In genomic region chr6:140567469-140567868, GRCh38 we compare ENCODE assay signal across 23 cellular contexts.
DNase-seq lines count a peak whose midpoint lies in the region; ATAC-seq and TF ChIP-seq lines count a peak whose summit lies in the region.
"Had no signal": no experiment of that assay in that cellular context is flagged by ENCODE, and none has a peak within 500 bp of the region (broad histone marks: within the 10 kb centered on the region; RNA-seq: fewer than 3 reads in every experiment).

No MANE protein-coding gene starts in this region.

- no peak overlapping the region for H3K4me3 ChIP-seq in A673 (ENCODE audit: low read depth, low read length, poor library complexity, severe bottlenecking)
- H3K4me3 ChIP-seq in IMR-90 (ENCODE audit: insufficient read depth, low read depth, low read length), result no peak overlapping the region
- no peak overlapping the region for H3K4me3 ChIP-seq in cardiac fibroblast (replicated peaks in 1 of 2; ENCODE audit: low read depth in 2 of 2, low read length in 2 of 2)
- H3K4me3 ChIP-seq in mesendoderm (ENCODE audit: low read length), result no peak overlapping the region
- H3K4me3 ChIP-seq: HAP-1, heart left ventricle, tibial nerve had no signal

- peak overlapping the region; percentile 52; the same call in 1 of the 2 replicates for H3K4ac ChIP-seq in IMR-90 (ENCODE audit: low read depth, low read length)
- H3K4ac ChIP-seq in mesendoderm (ENCODE audit: low read depth, low read length), result no peak overlapping the region

- H2BK120ac ChIP-seq in IMR-90 (ENCODE audit: low read depth, low read length) (peak overlapping the region; percentile 89), mesendoderm (ENCODE audit: low read depth, low read length) (no peak overlapping the region)

- H3K27ac ChIP-seq in A673 (ENCODE audit: low read depth, low read length, poor library complexity, severe bottlenecking) (peak overlapping the region; percentile 15), IMR-90 (ENCODE audit: insufficient read depth, low read length) (no peak overlapping the region), mesendoderm (ENCODE audit: low read depth, low read length) (no peak overlapping the region)

- no peak for TF ChIP-seq POLR2A in IMR-90 (IDR thresholded peaks at IDR 0.05; ENCODE audit: low read depth, low read length)

- no peak for DNase-seq in A673 (ENCODE audit: low spot score)
- peak; percentile 16 for DNase-seq in IMR-90
- peak; percentile 30 to 35 for DNase-seq in cardiac fibroblast (ENCODE audit: low read depth in 2 of 2)
- peak; percentile 6 for DNase-seq in mesendoderm
- no peak for DNase-seq in head of caudate nucleus
- no peak for DNase-seq in pons (ENCODE audit: low spot score)
- DNase-seq: activated naive CD4-positive, alpha-beta T cell treated with anti-CD3 and anti-CD28 coated beads, Interleukin-2, amount 50 U/mL, for 16 hours; activated T-cell treated with anti-CD3 and anti-CD28 coated beads for 4 hours; brain microvascular endothelial cell; CD4-positive, alpha-beta T cell; DMS79; heart left ventricle; immature natural killer cell; KG1; NCI-H2029; NCI-H510A; stimulated activated CD4-positive, alpha-beta T cell treated with anti-CD3 and anti-CD28 coated beads, Interleukin-15, amount 100 ng/mL, for 24 hours; T-helper 1 cell had no signal

- H2AK9ac ChIP-seq in IMR-90 (replicated peaks; ENCODE audit: low read depth, low read length, poor library complexity), result no peak overlapping the region

- H2AFZ ChIP-seq in IMR-90 (replicated peaks; ENCODE audit: low read length, poor library complexity), result no peak overlapping the region

- peaks cover 36% of the 10 kb centered on the region for H3K4me1 ChIP-seq in A673 (ENCODE audit: insufficient read depth, low read length, poor library complexity, severe bottlenecking)
- 0 out of 2 replicates have a peak, but pooled peaks cover 1% of the 10 kb centered on the region for H3K4me1 ChIP-seq in IMR-90 (ENCODE audit: control insufficient read depth, insufficient read depth, low read length)
- H3K4me1 ChIP-seq in mesendoderm (ENCODE audit: control insufficient read depth, low read depth, low read length), result no peaks in the 10 kb centered on the region

- H4K5ac ChIP-seq in IMR-90 (ENCODE audit: low read depth, low read length), result peak overlapping the region; percentile 45; the same call in 1 of the 2 replicates
- no peak overlapping the region for H4K5ac ChIP-seq in mesendoderm (ENCODE audit: low read length)

- H3K9ac ChIP-seq in IMR-90 (ENCODE audit: low read depth, low read length), result no peak overlapping the region
- no peak overlapping the region for H3K9ac ChIP-seq in mesendoderm (ENCODE audit: low read length)

- H3K9me3 ChIP-seq in A673 (ENCODE audit: low read depth, low read length, poor library complexity, severe bottlenecking) (no peaks in the 10 kb centered on the region), IMR-90 (ENCODE audit: control insufficient read depth, insufficient read depth, low read length) (no peaks in the 10 kb centered on the region)
- H3K9me3 ChIP-seq: HAP-1, heart left ventricle, tibial nerve had no signal

- H4K20me1 ChIP-seq in IMR-90 (ENCODE audit: insufficient read depth, low read length), result no peaks in the 10 kb centered on the region

- in situ Hi-C loops in IMR-90 (cut with MboI; ENCODE audit: low sequenced_read_pairs), result no loop called here

- dilution Hi-C loops in IMR-90 (cut with HindIII; ENCODE audit: low sequenced_read_pairs, unreplicated experiment), result no loop called here

- H3K4me2 ChIP-seq in IMR-90 (ENCODE audit: low read depth, low read length), result no peak overlapping the region
- no peak overlapping the region for H3K4me2 ChIP-seq in mesendoderm (ENCODE audit: low read length)

- H3K79me1 ChIP-seq in IMR-90 (ENCODE audit: low read depth in 1 of 2, low read length in 2 of 2), result 0 out of 4 replicates have a peak, but pooled peaks cover 0 to 4% of the 10 kb centered on the region in 2 experiments
- H3K79me1 ChIP-seq in mesendoderm (ENCODE audit: low read length), result no peaks in the 10 kb centered on the region

- H3K79me2 ChIP-seq in mesendoderm (ENCODE audit: control insufficient read depth, insufficient read depth, low read length), result no peaks in the 10 kb centered on the region

- peak overlapping the region; percentile 53 for H3K14ac ChIP-seq in IMR-90 (replicated peaks; ENCODE audit: low read depth, low read length)

- H4K8ac ChIP-seq in IMR-90 (ENCODE audit: low read depth in 2 of 2, low read length in 2 of 2) (peak overlapping the region; percentile 17 to 73; a peak in 2 of 4 replicates), mesendoderm (ENCODE audit: low read depth, low read length) (no peak overlapping the region)

- H3K18ac ChIP-seq in IMR-90 (ENCODE audit: low read depth, low read length), result peak overlapping the region; percentile 37; the same call in 1 of the 2 replicates
- H3K18ac ChIP-seq in mesendoderm (ENCODE audit: low read length), result no peak overlapping the region

- BruUV-seq in A673 (replicated peaks; lab: Mats Ljungman, UMichigan), result no TSS peak
- BruUV-seq in IMR-90 (replicated peaks; lab: Mats Ljungman, UMichigan), result no TSS peak

- H3K36me3 ChIP-seq in A673 (ENCODE audit: insufficient read depth, low read length, poor library complexity, severe bottlenecking), result peaks cover 4% of the 10 kb centered on the region
- H3K36me3 ChIP-seq in IMR-90 (ENCODE audit: control insufficient read depth, insufficient read depth, low read length), result no peaks in the 10 kb centered on the region
- H3K36me3 ChIP-seq in mesendoderm (ENCODE audit: control insufficient read depth, insufficient read depth, low read length), result no peaks in the 10 kb centered on the region
- H3K36me3 ChIP-seq: brain microvascular endothelial cell, HAP-1, heart left ventricle, tibial nerve had no signal

- no CpG with 5 or more reads among the region's 2 CpGs for WGBS in IMR-90 (ENCODE audit: extremely low coverage in 2 of 2, insufficient read length in 1 of 2), 2 experiments
- no CpG with 5 or more reads among the region's 2 CpGs for WGBS in mesendoderm (ENCODE audit: extremely low coverage, insufficient coverage, low lambda C conversion rate)

- ATAC-seq in IMR-90 (ENCODE audit: low read depth) (no peak), HG03354 (IDR thresholded peaks at IDR 0.05; ENCODE audit: poor library complexity, severe bottlenecking, unreplicated experiment) (no peak), GM19324 (IDR thresholded peaks at IDR 0.05; ENCODE audit: low FRiP score, unreplicated experiment) (no peak)
- ATAC-seq: stimulated activated memory B cell treated with anti-CD40 and anti-IgM and Interleukin-4, amounts not matched to agents 10 μg/mL and 1 μg/mL and 100 μg/mL, for 72 hours had no signal

- H3K23ac ChIP-seq in IMR-90 (ENCODE audit: low read depth, low read length) (0 out of 2 replicates have a peak overlapping the region, but pooled peaks have one; percentile 5), mesendoderm (ENCODE audit: low read length) (no peak overlapping the region)

- H3K27me3 ChIP-seq in A673 (replicated peaks; ENCODE audit: insufficient read depth, low read depth, low read length, poor library complexity) (no peaks in the 10 kb centered on the region), IMR-90 (ENCODE audit: control insufficient read depth, insufficient read depth, low read length) (no peaks in the 10 kb centered on the region), mesendoderm (ENCODE audit: insufficient read depth, low read length, poor library complexity) (no peaks in the 10 kb centered on the region)
- H3K27me3 ChIP-seq: brain microvascular endothelial cell, heart left ventricle, tibial nerve had no signal

- peak overlapping the region; percentile 53; the same call in 1 of the 2 replicates for H4K91ac ChIP-seq in IMR-90 (ENCODE audit: insufficient read depth, low read depth, low read length)

- CTCF ChIA-PET in A673 (lab: Charles Lee), result interaction anchor here (0.5 kb wide), 1 partner anchor 47 kb away, joined by 6 read pairs; no protein-coding TSS in a partner anchor
- CTCF ChIA-PET in IMR-90 (lab: Yijun Ruan, JAX), result no interaction called here

- POLR2A ChIA-PET in A673 (lab: Charles Lee; ENCODE audit: low non-redundant PET), result no interaction called here
- POLR2A ChIA-PET in IMR-90 (lab: Charles Lee; ENCODE audit: unreplicated experiment), result no interaction called here

- H2BK20ac ChIP-seq in IMR-90 (ENCODE audit: low read depth, low read length), result peak overlapping the region; percentile 84

- TF ChIP-seq CTCF in A673 (conservative IDR thresholded peaks at IDR 0.05; ENCODE audit: low read depth, low read length), result no peak
- TF ChIP-seq CTCF in IMR-90 (conservative IDR thresholded peaks at IDR 0.05; ENCODE audit: low read depth, low read length), result no peak
- no peak for TF ChIP-seq CTCF in cardiac fibroblast (IDR thresholded peaks at IDR 0.05; ENCODE audit: low read depth, low read length)

- no peak for TF ChIP-seq RAD21 in IMR-90 (IDR thresholded peaks at IDR 0.05; ENCODE audit: low read length)

- H2BK15ac ChIP-seq in IMR-90 (ENCODE audit: low read depth, low read length) (peak overlapping the region; percentile 85; the same call in 2 of the 3 replicates), mesendoderm (replicated peaks; ENCODE audit: low read depth) (no peak overlapping the region)

- no peaks in the 10 kb centered on the region for H3K9me1 ChIP-seq in IMR-90 (ENCODE audit: insufficient read depth, low read length)

- peak overlapping the region; percentile 52 for H2BK5ac ChIP-seq in IMR-90 (ENCODE audit: low read depth, low read length, poor library complexity, severe bottlenecking)
- H2BK5ac ChIP-seq in mesendoderm (ENCODE audit: low read length), result no peak overlapping the region

- H3K56ac ChIP-seq in IMR-90 (ENCODE audit: extremely low read depth, insufficient read depth, low read length) (no peak overlapping the region), mesendoderm (ENCODE audit: low read length) (no peak overlapping the region)

- intact Hi-C loops in A673 (cut with micrococcal nuclease; ENCODE audit: unreplicated experiment) (loop anchor here (10.0 kb wide), 1 partner anchor 513 kb away; no protein-coding TSS in a partner anchor), IMR-90 (cut with micrococcal nuclease) (no loop called here), head of caudate nucleus (cut with DNase I) (no loop called here)

- H2AK5ac ChIP-seq in IMR-90 (ENCODE audit: low read depth, low read length) (peak overlapping the region; percentile 85), mesendoderm (ENCODE audit: low read length) (no peak overlapping the region)

TF ChIP-seq in IMR-90, 13 proteins besides CTCF, POLR2A, EP300 and RAD21:
- TF ChIP-seq RCOR1 (IDR thresholded peaks at IDR 0.05; ENCODE audit: insufficient replicate concordance, low read length) (no peak), CEBPB (IDR thresholded peaks at IDR 0.05; ENCODE audit: low read depth, low read length) (no peak), RFX5 (IDR thresholded peaks at IDR 0.05; ENCODE audit: low read depth, low read length) (no peak), MXI1 (IDR thresholded peaks at IDR 0.05; ENCODE audit: borderline replicate concordance, low read depth, low read length) (no peak), MAFK (IDR thresholded peaks at IDR 0.05; ENCODE audit: low read depth, low read length) (no peak), BHLHE40 (IDR thresholded peaks at IDR 0.05; ENCODE audit: low read depth, low read length) (no peak)

Comparison
In these comparisons a context has a peak if more than half of its experiments do, and no peak if none do; other contexts are left out.
1. DNase-seq: peak in IMR-90 (single experiment), cardiac fibroblast (2 of 2) and mesendoderm (single experiment); none in A673 (single experiment), head of caudate nucleus (0 of 42) and pons (single experiment).